27 cellular contexts compared by ENCODE assay signal in genomic region chr5:25095261-25095660, GRCh38.
"Had no signal": no experiment of that assay in that cellular context is flagged by ENCODE, and none has a peak within 500 bp of the region (broad histone marks: within the 10 kb centered on the region; RNA-seq: fewer than 3 reads in every experiment).

No MANE protein-coding gene starts in this region.

- FAIRE-seq: keratinocyte, pancreas had no signal

- DNase-seq: activated CD4-positive, alpha-beta memory T cell treated with anti-CD3 and anti-CD28 coated beads, Interleukin-2, amount 10 ng/mL, durations not matched to agents 7 days and 5 days; activated CD4-positive, alpha-beta T cell treated with anti-CD3 and anti-CD28 coated beads, Interleukin-2, amount 10 ng/mL, durations not matched to agents 24 days and 14 days; activated CD4-positive, CD25-positive, alpha-beta regulatory T cell treated with anti-CD3 and anti-CD28 coated beads, Interleukin-2, amount 50 U/mL, for 72 hours; activated CD8-positive, alpha-beta memory T cell treated with anti-CD3 and anti-CD28 coated beads, Interleukin-2, amount 50 U/mL, for 48 hours; activated gamma-delta T cell; activated naive CD4-positive, alpha-beta T cell treated with anti-CD3 and anti-CD28 coated beads, Interleukin-2, amount 10 ng/mL, durations not matched to agents 7 days and 5 days; activated T-cell treated with anti-CD3 and anti-CD28 coated beads, Interleukin-2, amount 50 U/mL, for 24 hours; amygdala; central memory CD4-positive, alpha-beta T cell; endodermal cell; foreskin fibroblast; head of caudate nucleus; hippocampal formation; left colon; mammary epithelial cell; nucleus accumbens; pancreas; retina; stimulated activated CD4-positive, alpha-beta T cell treated with anti-CD3 and anti-CD28 coated beads, Interleukin-12 subunit alpha, Interleukin-12 subunit beta, amount 100 ng/mL, for 4 hours; stimulated activated CD4-positive, alpha-beta T cell treated with anti-CD3 and anti-CD28 coated beads, Interleukin-4, amount 100 ng/mL, for 1 hour; stimulated activated naive CD8-positive, alpha-beta T cell treated with anti-CD3 and anti-CD28 coated beads, Interleukin-15, Interleukin-2, amounts not matched to agents 100 U/mL and 50 U/mL, for 24 hours; testis; transverse colon had no signal

- H3K4me3 Mint-ChIP-seq: activated CD4-positive, alpha-beta memory T cell treated with anti-CD3 and anti-CD28 coated beads, Interleukin-2, amount 10 ng/mL, durations not matched to agents 7 days and 5 days; activated CD4-positive, alpha-beta T cell treated with anti-CD3 and anti-CD28 coated beads, Interleukin-2, amount 10 ng/mL, durations not matched to agents 24 days and 14 days; activated naive CD4-positive, alpha-beta T cell treated with anti-CD3 and anti-CD28 coated beads, Interleukin-2, amount 10 ng/mL, durations not matched to agents 7 days and 5 days; activated T-cell treated with anti-CD3 and anti-CD28 coated beads, Interleukin-2, amount 50 U/mL, for 24 hours; dendritic cell treated with granulocyte-macrophage colony-stimulating factor and Interleukin-4, amounts not matched to agents 40 ng/mL and 50 ng/mL, for 4 days; endodermal cell had no signal

- H3K9me3 Mint-ChIP-seq: endodermal cell had no signal

- ATAC-seq: esophagus mucosa; left colon; pancreas; sciatic nerve; stimulated activated naive CD8-positive, alpha-beta T cell treated with anti-CD3 and anti-CD28 coated beads, Interleukin-15, Interleukin-2, amounts not matched to agents 100 U/mL and 50 U/mL, for 24 hours had no signal

- H3K27ac Mint-ChIP-seq: activated CD4-positive, alpha-beta memory T cell treated with anti-CD3 and anti-CD28 coated beads, Interleukin-2, amount 10 ng/mL, durations not matched to agents 7 days and 5 days; activated CD4-positive, alpha-beta T cell treated with anti-CD3 and anti-CD28 coated beads, Interleukin-2, amount 10 ng/mL, durations not matched to agents 24 days and 14 days; activated naive CD4-positive, alpha-beta T cell treated with anti-CD3 and anti-CD28 coated beads, Interleukin-2, amount 10 ng/mL, durations not matched to agents 7 days and 5 days; activated T-cell treated with anti-CD3 and anti-CD28 coated beads, Interleukin-2, amount 50 U/mL, for 24 hours; dendritic cell treated with granulocyte-macrophage colony-stimulating factor and Interleukin-4, amounts not matched to agents 40 ng/mL and 50 ng/mL, for 4 days; endodermal cell had no signal

- H3K36me3 Mint-ChIP-seq: activated naive CD4-positive, alpha-beta T cell treated with anti-CD3 and anti-CD28 coated beads, Interleukin-2, amount 10 ng/mL, durations not matched to agents 7 days and 5 days had no signal

- H3K27me3 Mint-ChIP-seq: activated CD4-positive, alpha-beta memory T cell treated with anti-CD3 and anti-CD28 coated beads, Interleukin-2, amount 10 ng/mL, durations not matched to agents 7 days and 5 days; activated CD4-positive, alpha-beta T cell treated with anti-CD3 and anti-CD28 coated beads, Interleukin-2, amount 10 ng/mL, durations not matched to agents 24 days and 14 days; activated naive CD4-positive, alpha-beta T cell treated with anti-CD3 and anti-CD28 coated beads, Interleukin-2, amount 10 ng/mL, durations not matched to agents 7 days and 5 days; activated T-cell treated with anti-CD3 and anti-CD28 coated beads, Interleukin-2, amount 50 U/mL, for 24 hours; dendritic cell treated with granulocyte-macrophage colony-stimulating factor and Interleukin-4, amounts not matched to agents 40 ng/mL and 50 ng/mL, for 4 days had no signal

- H3K4me1 Mint-ChIP-seq: activated CD4-positive, alpha-beta memory T cell treated with anti-CD3 and anti-CD28 coated beads, Interleukin-2, amount 10 ng/mL, durations not matched to agents 7 days and 5 days; activated CD4-positive, alpha-beta T cell treated with anti-CD3 and anti-CD28 coated beads, Interleukin-2, amount 10 ng/mL, durations not matched to agents 24 days and 14 days; activated naive CD4-positive, alpha-beta T cell treated with anti-CD3 and anti-CD28 coated beads, Interleukin-2, amount 10 ng/mL, durations not matched to agents 7 days and 5 days; endodermal cell had no signal
